Comparison of ENCODE assay signal across 40 cellular contexts in the genomic region with DNA sequence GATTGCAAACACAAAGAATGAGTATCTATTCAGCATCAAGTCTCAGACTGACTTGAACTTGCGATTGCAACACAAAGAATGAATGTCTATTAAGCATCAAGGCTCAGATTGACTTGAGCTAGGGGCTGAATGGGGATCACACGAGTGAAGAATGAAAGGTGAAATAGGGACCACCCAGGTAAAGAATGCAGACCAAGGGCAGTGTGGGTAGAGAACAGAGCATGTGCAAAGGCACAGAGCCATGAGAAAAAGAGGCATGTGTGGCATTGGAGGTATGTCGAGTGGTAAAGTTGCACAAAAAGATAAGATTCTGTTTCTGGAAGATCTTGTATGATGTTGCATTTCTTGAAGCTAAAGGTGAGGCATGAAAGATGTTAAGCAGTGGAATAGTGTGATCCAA.
"Had no signal": no experiment of that assay in that cellular context is flagged by ENCODE, and none has a peak within 500 bp of the region (broad histone marks: within the 10 kb centered on the region; RNA-seq: fewer than 3 reads in every experiment).

No MANE protein-coding gene starts in this region.

- H3K36me3 Mint-ChIP-seq: activated naive CD4-positive, alpha-beta T cell treated with anti-CD3 and anti-CD28 coated beads, Interleukin-2, amount 10 ng/mL, durations not matched to agents 7 days and 5 days; activated naive CD4-positive, alpha-beta T cell treated with anti-CD3 and anti-CD28 coated beads, Interleukin-2, amount 50 U/mL, for 24 hours; activated naive CD4-positive, alpha-beta T cell treated with anti-CD3 and anti-CD28 coated beads, Interleukin-2, amount 50 U/mL, for 72 hours; activated naive CD8-positive, alpha-beta T cell; activated naive CD8-positive, alpha-beta T cell treated with anti-CD3 and anti-CD28 coated beads for 36 hours; activated naive CD8-positive, alpha-beta T cell treated with anti-CD3 and anti-CD28 coated beads, Interleukin-2, amount 10 ng/mL, durations not matched to agents 7 days and 5 days; brain had no signal

- ATAC-seq: activated naive CD4-positive, alpha-beta T cell treated with anti-CD3 and anti-CD28 coated beads, Interleukin-2, amount 50 U/mL, for 72 hours; activated naive CD8-positive, alpha-beta T cell treated with anti-CD3 and anti-CD28 coated beads, Interleukin-2, amount 50 U/mL, for 24 hours; activated T-cell treated with anti-CD3 and anti-CD28 coated beads, Interleukin-2, amount 50 U/mL, for 4 hours; activated T-cell treated with anti-CD3 and anti-CD28 coated beads, Interleukin-2, amount 50 U/mL, for 72 hours; activated T-helper 17 cell treated with anti-CD3 and anti-CD28 coated beads, Interleukin-2, amount 50 U/mL, for 72 hours; body of pancreas had no signal

- H3K36me3 ChIP-seq: adrenal gland, ascending aorta, breast epithelium, cardiac muscle cell had no signal

- H3K4me1 Mint-ChIP-seq: activated naive CD4-positive, alpha-beta T cell treated with anti-CD3 and anti-CD28 coated beads, Interleukin-2, amount 10 ng/mL, durations not matched to agents 7 days and 5 days; activated naive CD4-positive, alpha-beta T cell treated with anti-CD3 and anti-CD28 coated beads, Interleukin-2, amount 50 U/mL, for 24 hours; activated naive CD8-positive, alpha-beta T cell treated with anti-CD3 and anti-CD28 coated beads for 36 hours; activated naive CD8-positive, alpha-beta T cell treated with anti-CD3 and anti-CD28 coated beads, Interleukin-2, amount 10 ng/mL, durations not matched to agents 7 days and 5 days; activated naive CD8-positive, alpha-beta T cell treated with anti-CD3 and anti-CD28 coated beads, Interleukin-2, amount 50 U/mL, for 24 hours; activated T-helper 17 cell treated with anti-CD3 and anti-CD28 coated beads, Interleukin-2, amount 50 U/mL, for 72 hours; central memory CD8-positive, alpha-beta T cell had no signal

- H3K4me3 Mint-ChIP-seq: activated naive CD4-positive, alpha-beta T cell treated with anti-CD3 and anti-CD28 coated beads for 36 hours; activated naive CD4-positive, alpha-beta T cell treated with anti-CD3 and anti-CD28 coated beads, Interleukin-2, amount 10 ng/mL, durations not matched to agents 7 days and 5 days; activated naive CD4-positive, alpha-beta T cell treated with anti-CD3 and anti-CD28 coated beads, Interleukin-2, amount 50 U/mL, for 24 hours; activated naive CD8-positive, alpha-beta T cell; activated naive CD8-positive, alpha-beta T cell treated with anti-CD3 and anti-CD28 coated beads for 36 hours; activated naive CD8-positive, alpha-beta T cell treated with anti-CD3 and anti-CD28 coated beads, Interleukin-2, amount 10 ng/mL, durations not matched to agents 7 days and 5 days; activated naive CD8-positive, alpha-beta T cell treated with anti-CD3 and anti-CD28 coated beads, Interleukin-2, amount 50 U/mL, for 24 hours; activated T-cell treated with anti-CD3 and anti-CD28 coated beads, Interleukin-2, amount 50 U/mL, for 24 hours; activated T-cell treated with anti-CD3 and anti-CD28 coated beads, Interleukin-2, amount 50 U/mL, for 4 hours; activated T-cell treated with anti-CD3 and anti-CD28 coated beads, Interleukin-2, amount 50 U/mL, for 72 hours; activated T-helper 1 cell treated with anti-CD3 and anti-CD28 coated beads, Interleukin-12 subunit alpha, Interleukin-12 subunit beta, Interleukin-2, Interleukin-4 antibody, amounts not matched to agents 30 ng/mL and 10 ng/mL and 1 ng/mL, durations not matched to agents 14 hours and 24 hours and 36 hours; activated T-helper 17 cell treated with anti-CD3 and anti-CD28 coated beads, Interleukin-2, amount 50 U/mL, for 72 hours; brain; central memory CD8-positive, alpha-beta T cell had no signal

- DNase-seq: activated effector memory CD4-positive, alpha-beta T cell treated with anti-CD3 and anti-CD28 coated beads, Interleukin-2, amount 50 U/mL, for 16 hours; activated effector memory CD4-positive, alpha-beta T cell treated with Interleukin-2 at 50 U/mL for 16 hours; activated gamma-delta T cell; activated gamma-delta T cell treated with Interleukin-2 at 50 U/mL for 16 hours; activated naive CD4-positive, alpha-beta T cell; activated naive CD4-positive, alpha-beta T cell treated with anti-CD3 and anti-CD28 coated beads for 36 hours; activated naive CD4-positive, alpha-beta T cell treated with anti-CD3 and anti-CD28 coated beads, Interleukin-2, amount 10 ng/mL, durations not matched to agents 7 days and 5 days; activated naive CD4-positive, alpha-beta T cell treated with anti-CD3 and anti-CD28 coated beads, Interleukin-2, amount 50 U/mL, for 16 hours; activated naive CD4-positive, alpha-beta T cell treated with Interleukin-2 at 50 U/mL for 16 hours; activated naive CD8-positive, alpha-beta T cell treated with anti-CD3 and anti-CD28 coated beads for 36 hours; activated naive CD8-positive, alpha-beta T cell treated with anti-CD3 and anti-CD28 coated beads, Interleukin-2, amount 10 ng/mL, durations not matched to agents 7 days and 5 days; activated naive CD8-positive, alpha-beta T cell treated with anti-CD3 and anti-CD28 coated beads, Interleukin-2, amount 50 U/mL, for 24 hours; activated T-cell treated with anti-CD3 and anti-CD28 coated beads for 4 hours; activated T-cell treated with anti-CD3 and anti-CD28 coated beads, Interleukin-2, amount 50 U/mL, for 1 hour; activated T-cell treated with anti-CD3 and anti-CD28 coated beads, Interleukin-2, amount 50 U/mL, for 24 hours; activated T-cell treated with anti-CD3 and anti-CD28 coated beads, Interleukin-2, amount 50 U/mL, for 4 hours; activated T-cell treated with anti-CD3 and anti-CD28 coated beads, Interleukin-2, amount 50 U/mL, for 48 hours; activated T-cell treated with anti-CD3 and anti-CD28 coated beads, Interleukin-2, amount 50 U/mL, for 72 hours; adrenal gland; amniotic stem cell; amygdala; anterior cingulate cortex; aorta; body of pancreas; caudate nucleus; central memory CD4-positive, alpha-beta T cell; cerebellar nuclear complex had no signal

- H3K9me3 Mint-ChIP-seq: activated naive CD4-positive, alpha-beta T cell treated with anti-CD3 and anti-CD28 coated beads for 36 hours; activated naive CD4-positive, alpha-beta T cell treated with anti-CD3 and anti-CD28 coated beads, Interleukin-2, amount 10 ng/mL, durations not matched to agents 7 days and 5 days; activated naive CD4-positive, alpha-beta T cell treated with anti-CD3 and anti-CD28 coated beads, Interleukin-2, amount 50 U/mL, for 24 hours; activated naive CD8-positive, alpha-beta T cell treated with anti-CD3 and anti-CD28 coated beads for 36 hours; activated naive CD8-positive, alpha-beta T cell treated with anti-CD3 and anti-CD28 coated beads, Interleukin-2, amount 10 ng/mL, durations not matched to agents 7 days and 5 days; activated naive CD8-positive, alpha-beta T cell treated with anti-CD3 and anti-CD28 coated beads, Interleukin-2, amount 50 U/mL, for 24 hours; activated T-cell treated with anti-CD3 and anti-CD28 coated beads, Interleukin-2, amount 50 U/mL, for 24 hours; activated T-cell treated with anti-CD3 and anti-CD28 coated beads, Interleukin-2, amount 50 U/mL, for 4 hours; activated T-cell treated with anti-CD3 and anti-CD28 coated beads, Interleukin-2, amount 50 U/mL, for 72 hours; activated T-helper 1 cell treated with anti-CD3 and anti-CD28 coated beads, Interleukin-12 subunit alpha, Interleukin-12 subunit beta, Interleukin-2, Interleukin-4 antibody, amounts not matched to agents 30 ng/mL and 10 ng/mL and 1 ng/mL, durations not matched to agents 14 hours and 24 hours and 36 hours; activated T-helper 17 cell treated with anti-CD3 and anti-CD28 coated beads, Interleukin-2, amount 50 U/mL, for 72 hours; activated T-helper 2 cell treated with anti-CD3 and anti-CD28 coated beads, Interferon-gamma antibody, Interleukin-2, Interleukin-4, amounts not matched to agents 10 μg/mL and 5 μg/mL and 100 μg/mL, durations not matched to agents 14 hours and 24 hours and 36 hours; brain had no signal

- H3K9me3 ChIP-seq: adrenal gland, ascending aorta, body of pancreas, breast epithelium had no signal

- H3K27me3 Mint-ChIP-seq: activated naive CD4-positive, alpha-beta T cell treated with anti-CD3 and anti-CD28 coated beads, Interleukin-2, amount 10 ng/mL, durations not matched to agents 7 days and 5 days; activated naive CD4-positive, alpha-beta T cell treated with anti-CD3 and anti-CD28 coated beads, Interleukin-2, amount 50 U/mL, for 24 hours; activated naive CD8-positive, alpha-beta T cell; activated naive CD8-positive, alpha-beta T cell treated with anti-CD3 and anti-CD28 coated beads for 36 hours; activated naive CD8-positive, alpha-beta T cell treated with anti-CD3 and anti-CD28 coated beads, Interleukin-2, amount 10 ng/mL, durations not matched to agents 7 days and 5 days; activated naive CD8-positive, alpha-beta T cell treated with anti-CD3 and anti-CD28 coated beads, Interleukin-2, amount 50 U/mL, for 24 hours; activated T-cell treated with anti-CD3 and anti-CD28 coated beads, Interleukin-2, amount 50 U/mL, for 24 hours; activated T-helper 17 cell treated with anti-CD3 and anti-CD28 coated beads, Interleukin-2, amount 50 U/mL, for 72 hours; brain; central memory CD8-positive, alpha-beta T cell had no signal

- H3K4me3 ChIP-seq: adrenal gland, ascending aorta, body of pancreas, breast epithelium, cardiac muscle cell had no signal

- H3K4me1 ChIP-seq: adrenal gland, ascending aorta, body of pancreas, breast epithelium had no signal

- H3K27ac ChIP-seq: adrenal gland, ascending aorta, body of pancreas, breast epithelium, cardiac muscle cell had no signal

- H3K27me3 ChIP-seq: adrenal gland, ascending aorta, body of pancreas, breast epithelium, cardiac muscle cell had no signal

- FAIRE-seq: astrocyte, bronchial epithelial cell had no signal

- H3K27ac Mint-ChIP-seq: activated naive CD4-positive, alpha-beta T cell treated with anti-CD3 and anti-CD28 coated beads for 36 hours; activated naive CD4-positive, alpha-beta T cell treated with anti-CD3 and anti-CD28 coated beads, Interleukin-2, amount 10 ng/mL, durations not matched to agents 7 days and 5 days; activated naive CD4-positive, alpha-beta T cell treated with anti-CD3 and anti-CD28 coated beads, Interleukin-2, amount 50 U/mL, for 24 hours; activated naive CD4-positive, alpha-beta T cell treated with anti-CD3 and anti-CD28 coated beads, Interleukin-2, amount 50 U/mL, for 72 hours; activated naive CD8-positive, alpha-beta T cell; activated naive CD8-positive, alpha-beta T cell treated with anti-CD3 and anti-CD28 coated beads for 36 hours; activated naive CD8-positive, alpha-beta T cell treated with anti-CD3 and anti-CD28 coated beads, Interleukin-2, amount 10 ng/mL, durations not matched to agents 7 days and 5 days; activated naive CD8-positive, alpha-beta T cell treated with anti-CD3 and anti-CD28 coated beads, Interleukin-2, amount 50 U/mL, for 24 hours; activated T-cell treated with anti-CD3 and anti-CD28 coated beads, Interleukin-2, amount 50 U/mL, for 24 hours; activated T-cell treated with anti-CD3 and anti-CD28 coated beads, Interleukin-2, amount 50 U/mL, for 72 hours; activated T-helper 1 cell treated with anti-CD3 and anti-CD28 coated beads, Interleukin-12 subunit alpha, Interleukin-12 subunit beta, Interleukin-2, Interleukin-4 antibody, amounts not matched to agents 30 ng/mL and 10 ng/mL and 1 ng/mL, durations not matched to agents 14 hours and 24 hours and 36 hours; activated T-helper 17 cell treated with anti-CD3 and anti-CD28 coated beads, Interleukin-2, amount 50 U/mL, for 72 hours; activated T-helper 2 cell treated with anti-CD3 and anti-CD28 coated beads, Interferon-gamma antibody, Interleukin-2, Interleukin-4, amounts not matched to agents 10 μg/mL and 5 μg/mL and 100 μg/mL, durations not matched to agents 14 hours and 24 hours and 36 hours; brain had no signal
